In the genomic region with DNA sequence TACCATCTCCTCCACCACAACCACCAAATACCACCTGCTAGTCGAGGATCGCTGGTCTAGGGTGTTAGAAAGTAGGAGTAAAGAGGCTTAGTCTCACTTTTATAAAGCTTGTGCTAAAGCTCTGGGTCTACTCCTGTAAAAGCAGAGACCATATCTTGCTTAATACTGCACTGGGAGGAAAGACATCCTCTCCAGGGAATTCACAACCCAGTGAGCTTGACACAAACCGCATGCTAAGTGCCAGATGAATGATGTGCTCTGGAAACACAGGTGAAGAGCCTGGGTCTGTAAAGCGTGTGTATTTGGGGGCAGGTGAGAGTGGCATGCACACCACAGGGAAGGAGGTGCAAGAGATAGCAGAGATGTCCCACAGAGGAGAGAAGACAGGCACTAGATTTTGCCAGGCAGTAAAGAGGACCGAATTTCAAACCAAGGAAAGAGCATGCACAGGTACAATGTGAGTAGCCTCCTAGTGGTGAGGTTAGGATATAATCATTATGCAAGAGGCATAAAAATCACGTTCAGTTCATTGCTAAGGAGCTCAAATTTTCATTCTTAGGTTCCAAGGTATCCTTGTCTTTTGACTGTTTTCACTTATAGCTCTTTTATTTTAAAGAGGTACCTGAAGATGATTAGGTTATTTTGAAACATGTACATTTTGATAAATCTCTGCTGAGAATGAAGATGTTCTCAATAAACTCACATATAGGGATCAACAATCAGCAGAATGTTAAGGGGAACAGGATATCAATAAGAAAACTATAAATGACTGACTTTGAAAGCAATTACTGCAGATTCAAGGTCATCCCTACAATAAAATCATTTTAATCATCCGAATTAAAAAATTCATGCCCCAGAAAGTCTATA, we compare ENCODE assay signal across 8 cellular contexts. TPM values are rescaled to one million over a fixed set of nuclear protein-coding genes. Genes with fewer than 3 reads are reported as not detected.
DNase-seq lines count a peak whose midpoint lies in the region; ATAC-seq and TF ChIP-seq lines count a peak whose summit lies in the region.

No MANE protein-coding gene starts in this region.

- ATAC-seq in HG02642 (IDR thresholded peaks at IDR 0.05; ENCODE audit: poor library complexity, unreplicated experiment), result peak; percentile 72

- peaks cover 0 to 8% of the 10 kb centered on the region in 2 donors for H3K4me1 ChIP-seq in ascending aorta
- H3K4me1 ChIP-seq in ovary (ENCODE audit: insufficient read depth), result peaks cover 2% of the 10 kb centered on the region

- no peak for TF ChIP-seq EP300 in ovary (IDR thresholded peaks at IDR 0.05)

- TF ChIP-seq CTCF in AG09309 (IDR thresholded peaks at IDR 0.05; ENCODE audit: control insufficient read depth, insufficient read depth, low read depth, low read length, missing control alignments) (peak; percentile 66), GM13976 (IDR thresholded peaks at IDR 0.05; ENCODE audit: borderline replicate concordance, control extremely low read depth, extremely low read depth, insufficient read depth, missing control alignments) (peak; percentile 63), ascending aorta (IDR thresholded peaks at IDR 0.05) (peak; percentile 4 to 50 (median 48)), kidney epithelial cell (IDR thresholded peaks at IDR 0.05; ENCODE audit: insufficient read depth, low read length, poor library complexity, severe bottlenecking) (peak; percentile 71), ovary (IDR thresholded peaks at IDR 0.05) (peak in 1 of 3 donors; percentile 8)

- H3K9me3 ChIP-seq in ascending aorta (no peaks in the 10 kb centered on the region), ovary (no peaks in the 10 kb centered on the region)

- H3K27me3 ChIP-seq in ascending aorta, result no peaks in the 10 kb centered on the region
- no peaks in the 10 kb centered on the region for H3K27me3 ChIP-seq in kidney epithelial cell (ENCODE audit: control insufficient read depth, insufficient read depth, low read length)
- no peaks in the 10 kb centered on the region for H3K27me3 ChIP-seq in ovary

- TF ChIP-seq POLR2A in ovary (IDR thresholded peaks at IDR 0.05), result no peak

- in situ Hi-C loops in GM13976 (cut with MboI; ENCODE audit: low sequenced_read_pairs, unreplicated experiment), result no loop called here

- DNase-seq in AG09309 (ENCODE audit: low read depth), result no peak
- peak; percentile 52 for DNase-seq in GM13976 (ENCODE audit: low spot score)
- DNase-seq in NCI-H1105 (lab: John Stamatoyannopoulos, UW), result peak; percentile 12
- no peak for DNase-seq in ascending aorta (ENCODE audit: low spot score in 2 of 2)
- no peak for DNase-seq in kidney epithelial cell (ENCODE audit: low read depth)
- no peak for DNase-seq in ovary
- no peak for DNase-seq in medulla oblongata (ENCODE audit: extremely low spot score)

- H3K27ac ChIP-seq in ascending aorta (no peak overlapping the region), ovary (no peak overlapping the region)

- peaks cover 7 to 14% of the 10 kb centered on the region in 2 donors for H3K36me3 ChIP-seq in ascending aorta
- H3K36me3 ChIP-seq in kidney epithelial cell (ENCODE audit: control insufficient read depth, insufficient read depth, low read length), result no peaks in the 10 kb centered on the region
- no peaks in the 10 kb centered on the region for H3K36me3 ChIP-seq in ovary

- WGBS in ovary, 3 donors, result 73 to 76% (median 74%) methylated on average over 7 of the region's 7 CpGs

- intact Hi-C loops in ascending aorta (cut with DNase I) (no loop called here), ovary (cut with DNase I) (no loop called here)

- no peak overlapping the region for H3K4me3 ChIP-seq in AG09309 (ENCODE audit: control insufficient read depth, low read depth, low read length)
- H3K4me3 ChIP-seq in ascending aorta, result no peak overlapping the region
- H3K4me3 ChIP-seq in kidney epithelial cell (ENCODE audit: low read depth, low read length), result no peak overlapping the region
- no peak overlapping the region for H3K4me3 ChIP-seq in ovary

RNA-seq across cellular contexts. Expression of a gene that starts 20.7 kb away (rescaled TPM):
- total RNA-seq in ascending aorta (10.7 TPM), kidney epithelial cell (9.0 and 18.8 TPM in 2 replicates), ovary (10 to 100 TPM; 19.0 to 36.2 (median 27.2) TPM)
- polyA plus RNA-seq in ovary, result 10 to 100 TPM; 18.3 to 36.7 TPM

Comparison
In these comparisons a context has a peak if more than half of its experiments do, and no peak if none do; other contexts are left out.
1. DNase-seq: peak in GM13976 (single experiment) and NCI-H1105 (single experiment); none in AG09309 (single experiment), ascending aorta (0 of 2), kidney epithelial cell (single experiment), ovary (0 of 5) and medulla oblongata (single experiment).